In genomic region chr9:108636023-108636422, GRCh38 we compare ENCODE assay signal across 1 cellular context.
TF ChIP-seq lines count a peak whose summit lies in the region.

No MANE protein-coding gene starts in this region.

TF ChIP-seq in HCT116, 20 proteins besides CTCF, POLR2A, EP300 and RAD21 (continued from another document):
- no peak for TF ChIP-seq REST (IDR thresholded peaks at IDR 0.05; ENCODE audit: low read depth)
- TF ChIP-seq EZH2phosphoT487 (IDR thresholded peaks at IDR 0.05; ENCODE audit: borderline replicate concordance), result no peak
- no peak for TF ChIP-seq POLR2AphosphoS5 (IDR thresholded peaks at IDR 0.05; ENCODE audit: low read depth, low read length)
- no peak for TF ChIP-seq SIN3A (IDR thresholded peaks at IDR 0.05; ENCODE audit: low read depth)
